1 cellular context compared by ENCODE assay signal in the genomic region with DNA sequence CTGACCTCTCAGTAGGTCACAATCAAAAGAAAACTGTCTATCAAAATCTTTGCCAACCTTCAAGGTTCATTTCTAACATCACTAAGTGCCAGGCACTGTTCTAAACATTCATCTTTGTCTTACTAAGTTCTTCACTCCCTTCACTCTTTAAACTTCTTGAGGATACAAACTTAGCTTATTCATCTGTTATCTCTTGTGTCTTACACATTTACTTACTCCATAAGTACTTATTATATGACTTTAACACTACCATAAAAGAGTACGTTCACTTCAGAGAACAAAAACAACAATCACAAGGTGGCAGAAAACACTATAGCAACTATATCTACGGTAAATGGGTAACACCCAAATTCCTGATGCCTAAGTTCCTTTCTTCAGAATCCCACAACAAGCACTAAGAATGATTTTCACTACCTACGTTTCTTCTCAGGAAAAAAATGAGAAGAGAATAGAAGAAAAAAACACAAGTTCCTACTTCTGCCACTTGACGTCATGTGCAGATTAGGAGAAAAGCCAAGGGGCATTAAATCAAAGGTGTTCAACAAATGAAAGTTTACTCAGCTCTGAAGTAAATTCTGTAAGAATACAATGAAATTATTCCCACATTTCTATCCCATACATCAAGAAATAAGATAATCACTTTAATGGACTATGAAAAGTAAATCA.
TF ChIP-seq lines count a peak whose summit lies in the region.

No MANE protein-coding gene starts in this region.

TF ChIP-seq in HEK293, 187 proteins besides CTCF, POLR2A, EP300 and RAD21 (continued from another document):
- TF ChIP-seq, protein P1, sequence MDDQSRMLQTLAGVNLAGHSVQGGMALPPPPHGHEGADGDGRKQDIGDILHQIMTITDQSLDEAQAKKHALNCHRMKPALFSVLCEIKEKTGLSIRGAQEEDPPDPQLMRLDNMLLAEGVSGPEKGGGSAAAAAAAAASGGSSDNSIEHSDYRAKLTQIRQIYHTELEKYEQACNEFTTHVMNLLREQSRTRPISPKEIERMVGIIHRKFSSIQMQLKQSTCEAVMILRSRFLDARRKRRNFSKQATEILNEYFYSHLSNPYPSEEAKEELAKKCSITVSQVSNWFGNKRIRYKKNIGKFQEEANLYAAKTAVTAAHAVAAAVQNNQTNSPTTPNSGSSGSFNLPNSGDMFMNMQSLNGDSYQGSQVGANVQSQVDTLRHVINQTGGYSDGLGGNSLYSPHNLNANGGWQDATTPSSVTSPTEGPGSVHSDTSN (CRISPR knock-in tag; IDR thresholded peaks at IDR 0.05), result no peak
- TF ChIP-seq ZNF791 (tag by site-specific recombination; IDR thresholded peaks at IDR 0.05) (no peak), ZNF664 (tag by site-specific recombination; IDR thresholded peaks at IDR 0.05) (peak; percentile 56; the same call in 1 of the 2 replicates)
